Comparison of ENCODE assay signal across 11 cellular contexts in genomic region chr11:134275188-134275533, GRCh38. TPM values are rescaled to one million over a fixed set of nuclear protein-coding genes. Genes with fewer than 3 reads are reported as not detected.
A peak's percentile ranks its signal among the peaks of the same experiment; 100 is the strongest.
DNase-seq lines count a peak whose midpoint lies in the region; ATAC-seq, FAIRE-seq and TF ChIP-seq lines count a peak whose summit lies in the region.
"Had no signal": no experiment of that assay in that cellular context is flagged by ENCODE, and none has a peak within 500 bp of the region (broad histone marks: within the 10 kb centered on the region; RNA-seq: fewer than 3 reads in every experiment).

No MANE protein-coding gene starts in this region.

- no peak overlapping the region for H2AFZ ChIP-seq in GM12878 (ENCODE audit: control insufficient read depth, low read depth, low read length)

- no peak for DNase-seq in HAP-1 (ENCODE audit: low spot score in 2 of 2)
- no peak for DNase-seq in GM12878 (ENCODE audit: low read depth, low spot score)

- H4K20me1 ChIP-seq in BLaER1 treated with 17β-estradiol and CSF1 and Interleukin-3, amounts not matched to agents 10 nM and 100 nM = peaks cover 0 to 45% (median 31%) of the 10 kb centered on the region in 11 experiments; a peak in 18 of 22 replicates
- no peaks in the 10 kb centered on the region for H4K20me1 ChIP-seq in GM12878 (ENCODE audit: control insufficient read depth, insufficient read depth)

- SMC1A ChIA-PET in GM12878 (lab: Charles Lee; ENCODE audit: uncharacterized antibody, unreplicated experiment) = no interaction called here

- intact Hi-C loops in GM12878 (cut with micrococcal nuclease; ENCODE audit: unreplicated experiment) = no loop called here

- in situ Hi-C loops in HAP-1 (cut with MboI; ENCODE audit: low sequenced_read_pairs) (no loop called here), GM12878 (cut with MboI) (no loop called here)

- CTCF ChIA-PET in GM12878 (lab: Yijun Ruan, JAX) = interaction anchor here (0.6 kb wide), 1 partner anchor 67 kb away, joined by 3 read pairs; no protein-coding TSS in a partner anchor

- H3K4me3 ChIP-seq in BLaER1 treated with 17β-estradiol and CSF1 and Interleukin-3, amounts not matched to agents 10 nM and 100 nM = peak overlapping the region in 3 of 10 experiments; percentile 55 to 64 (median 61); a peak in 4 of 20 replicates
- H3K4me3 ChIP-seq in HAP-1 (peak overlapping the region; percentile 53), GM12878 (peak overlapping the region; percentile 33; the same call in 1 of the 2 replicates), mononuclear cell (ENCODE audit: low read length) (peak overlapping the region; percentile 49)

- peaks cover 22 to 46% (median 32%) of the 10 kb centered on the region in 10 experiments for H3K4me1 ChIP-seq in BLaER1 treated with 17β-estradiol and CSF1 and Interleukin-3, amounts not matched to agents 10 nM and 100 nM
- H3K4me1 ChIP-seq in HAP-1 (peaks cover 22% of the 10 kb centered on the region), GM12878 (ENCODE audit: control insufficient read depth, insufficient read depth, low read length) (peaks cover 6% of the 10 kb centered on the region), mononuclear cell (ENCODE audit: insufficient read depth, low read length) (peaks cover 29% of the 10 kb centered on the region)

- peaks cover 84 to 97% (median 86%) of the 10 kb centered on the region in 11 experiments for H3K27me3 ChIP-seq in BLaER1 treated with 17β-estradiol and CSF1 and Interleukin-3, amounts not matched to agents 10 nM and 100 nM
- H3K27me3 ChIP-seq in HAP-1 (ENCODE audit: low read depth) (no peaks in the 10 kb centered on the region), GM12878 (replicated peaks in 1 of 2; ENCODE audit: control insufficient read depth in 2 of 2, insufficient read depth in 2 of 2, low read length in 1 of 2) (peaks cover 10 to 25% of the 10 kb centered on the region in 2 experiments), mononuclear cell (ENCODE audit: insufficient read depth, low read length) (peaks cover 86% of the 10 kb centered on the region)

- no peak overlapping the region for H3K27ac ChIP-seq in BLaER1 treated with 17β-estradiol and CSF1 and Interleukin-3, amounts not matched to agents 10 nM and 100 nM
- no peak overlapping the region for H3K27ac ChIP-seq in GM12878 (ENCODE audit: control insufficient read depth, insufficient read depth)

- WGBS in GM12878 (ENCODE audit: insufficient coverage, insufficient replicate concordance, low lambda C conversion rate, missing lambda C conversion rate) = 19% methylated on average over 5 of the region's 5 CpGs

- no peak for ATAC-seq in GM12878
- ATAC-seq in HG02623 (IDR thresholded peaks at IDR 0.05; ENCODE audit: unreplicated experiment) = no peak
- no peak for ATAC-seq in GM21619 (IDR thresholded peaks at IDR 0.05; ENCODE audit: unreplicated experiment)
- ATAC-seq in GM21447 (IDR thresholded peaks at IDR 0.05; ENCODE audit: unreplicated experiment) = no peak
- no peak for ATAC-seq in GM18873 (IDR thresholded peaks at IDR 0.05; ENCODE audit: low FRiP score, unreplicated experiment)

- 0 out of 22 replicates have a peak, but pooled peaks cover 0 to 3% (median 0%) of the 10 kb centered on the region in 11 experiments for H3K36me3 ChIP-seq in BLaER1 treated with 17β-estradiol and CSF1 and Interleukin-3, amounts not matched to agents 10 nM and 100 nM
- H3K36me3 ChIP-seq in HAP-1 (replicated peaks) = no peaks in the 10 kb centered on the region
- H3K36me3 ChIP-seq in GM12878 (ENCODE audit: control insufficient read depth in 2 of 2, insufficient read depth in 2 of 2, low read length in 1 of 2) = no peaks in the 10 kb centered on the region
- H3K36me3 ChIP-seq: vagina had no signal

- no peak overlapping the region for H3K9ac ChIP-seq in BLaER1 treated with 17β-estradiol and CSF1 and Interleukin-3, amounts not matched to agents 10 nM and 100 nM
- no peak overlapping the region for H3K9ac ChIP-seq in GM12878 (ENCODE audit: control insufficient read depth, insufficient read depth, low read length)

- no peak for TF ChIP-seq CTCF in GM12878 (IDR thresholded peaks at IDR 0.05 in 2 of 3, conservative IDR thresholded peaks at IDR 0.05 in 1 of 3; ENCODE audit: control insufficient read depth in 2 of 3, extremely low read depth in 1 of 3, insufficient read depth in 1 of 3, low read depth in 3 of 3, low read length in 3 of 3)

- RAD21 ChIA-PET in GM12878 (lab: Charles Lee; ENCODE audit: unreplicated experiment) = no interaction called here

- H3K79me2 ChIP-seq in GM12878 (ENCODE audit: control insufficient read depth, insufficient read depth, low read length) = no peaks in the 10 kb centered on the region

- BruUV-seq in GM12878 (replicated peaks; lab: Mats Ljungman, UMichigan) = no TSS peak

- POLR2A ChIA-PET in GM12878 (lab: Charles Lee) = no interaction called here

- FAIRE-seq in GM12878 (lab: Jason Lieb, UNC) = no peak
- FAIRE-seq: HTR-8/SVneo had no signal

- no peak for TF ChIP-seq RAD21 in GM12878 (IDR thresholded peaks at IDR 0.05; ENCODE audit: insufficient read depth, low read depth, low read length)

- peaks cover 6 to 13% (median 7%) of the 10 kb centered on the region in 11 experiments; a peak in 19 of 22 replicates for H3K9me3 ChIP-seq in BLaER1 treated with 17β-estradiol and CSF1 and Interleukin-3, amounts not matched to agents 10 nM and 100 nM (replicated peaks in 1 of 11)
- H3K9me3 ChIP-seq in HAP-1 (no peaks in the 10 kb centered on the region), GM12878 (replicated peaks; ENCODE audit: control insufficient read depth, insufficient read depth, low read length) (no peaks in the 10 kb centered on the region; the same call in 2 of the 3 replicates), mononuclear cell (ENCODE audit: low read depth, low read length) (no peaks in the 10 kb centered on the region)
- H3K9me3 ChIP-seq: vagina had no signal

- no peak for TF ChIP-seq POLR2A in GM12878 (IDR thresholded peaks at IDR 0.05; ENCODE audit: low read depth, low read length)

- peak overlapping the region; percentile 89 to 98 (median 95); a peak in 16 of 22 replicates for H3K4me2 ChIP-seq in BLaER1 treated with 17β-estradiol and CSF1 and Interleukin-3, amounts not matched to agents 10 nM and 100 nM
- peak overlapping the region; percentile 81 for H3K4me2 ChIP-seq in GM12878 (ENCODE audit: control insufficient read depth, insufficient read depth)

- TF ChIP-seq EP300 in GM12878 (IDR thresholded peaks at IDR 0.05; ENCODE audit: borderline replicate concordance in 1 of 2, control insufficient read depth in 1 of 2, low read depth in 2 of 2, low read length in 2 of 2) = no peak

RNA-seq across cellular contexts. Expression of gene GLB1L3, which starts 1.0 kb away (rescaled TPM):
- total RNA-seq in GM12878 (2013; cell fraction: nucleolus; rRNA removed) = 0.12 and 0.17 TPM in 2 replicates
- total RNA-seq in GM12878 (2014; rRNA removed) (0.90 and 1.3 TPM in 2 replicates), GM12878 (2014; rRNA removed; fragmentation: Illumina TruSeq; extraction: Trizol) (0.94 and 1.1 TPM in 2 replicates), GM12878 (2021) (1.3 and 1.9 TPM in 2 replicates), mononuclear cell (0.52 TPM)
- polyA plus RNA-seq in GM12878 (2011; ENCODE audit: low read depth) = 0.47 TPM
- polyA plus RNA-seq in GM12878 (2011; rRNA removed) (not detected in 2 replicates), GM12878 (2014; fragmentation: Illumina TruSeq; extraction: Trizol) (0.90 and 1.9 TPM in 2 replicates), GM12878 (2014; fragmentation: Nextera tagmentation; extraction: Ambion mirVana) (under 1 TPM; 0.53 to 0.63 TPM), GM12878 (2014; rRNA removed) (1.9 and 2.0 TPM in 2 replicates), GM12878 (2016; fragmentation: Nextera tagmentation; extraction: Ambion mirVana) (1 to 10 TPM; 2.5 to 2.9 TPM)
- not detected in 2 replicates for polyA plus RNA-seq in GM12878 (2011; cell fraction: cytosol; rRNA removed)
- not detected in 2 replicates for polyA plus RNA-seq in GM12878 (2011; cell fraction: nucleus; rRNA removed)
- 0.21 and 0.35 TPM in 2 replicates for polyA plus RNA-seq in GM12878 (2012)
- polyA minus RNA-seq in GM12878 (2011; rRNA and poly(A)+ RNA removed) = not detected in 2 replicates
- not detected in 2 replicates for polyA minus RNA-seq in GM12878 (2011; cell fraction: cytosol; rRNA and poly(A)+ RNA removed)
- polyA minus RNA-seq in GM12878 (2011; cell fraction: nucleus; rRNA and poly(A)+ RNA removed) = not detected in 2 replicates
- total RNA-seq: aorta had no signal
- polyA plus RNA-seq: aorta had no signal

RNA-seq across cellular contexts. Expression of gene ACAD8, which starts 21.8 kb away (rescaled TPM):
- 44.7 and 48.6 TPM in 2 replicates for total RNA-seq in GM12878 (2013; cell fraction: nucleolus; rRNA removed)
- total RNA-seq in GM12878 (2014; rRNA removed) (22.7 and 23.4 TPM in 2 replicates), GM12878 (2014; rRNA removed; fragmentation: Illumina TruSeq; extraction: Trizol) (15.7 and 17.2 TPM in 2 replicates), GM12878 (2021) (19.5 and 19.9 TPM in 2 replicates), mononuclear cell (10.0 TPM)
- polyA plus RNA-seq in GM12878 (2011; ENCODE audit: low read depth) = 10.6 TPM
- polyA plus RNA-seq in GM12878 (2011; rRNA removed) (22.0 and 24.7 TPM in 2 replicates), GM12878 (2014; fragmentation: Illumina TruSeq; extraction: Trizol) (20.9 and 25.0 TPM in 2 replicates), GM12878 (2014; fragmentation: Nextera tagmentation; extraction: Ambion mirVana) (10 to 100 TPM in 1 of 2 experiments, 1 to 10 TPM in 1; 9.9 to 12.8 TPM), GM12878 (2014; rRNA removed) (25.3 and 28.8 TPM in 2 replicates), GM12878 (2016; fragmentation: Nextera tagmentation; extraction: Ambion mirVana) (10 to 100 TPM; 31.3 to 34.8 TPM)
- polyA plus RNA-seq in GM12878 (2011; cell fraction: cytosol; rRNA removed) = 20.2 and 22.7 TPM in 2 replicates
- polyA plus RNA-seq in GM12878 (2011; cell fraction: nucleus; rRNA removed) = 92.8 and 96.6 TPM in 2 replicates
- polyA plus RNA-seq in GM12878 (2012) = 13.2 and 15.5 TPM in 2 replicates
- polyA minus RNA-seq in GM12878 (2011; rRNA and poly(A)+ RNA removed) = 12.7 and 16.2 TPM in 2 replicates
- polyA minus RNA-seq in GM12878 (2011; cell fraction: cytosol; rRNA and poly(A)+ RNA removed) = 4.1 and 4.9 TPM in 2 replicates
- 20.9 and 26.7 TPM in 2 replicates for polyA minus RNA-seq in GM12878 (2011; cell fraction: nucleus; rRNA and poly(A)+ RNA removed)

RNA-seq across cellular contexts. Expression of gene THYN1, which starts 22.0 kb away (rescaled TPM):
- 32.7 and 34.9 TPM in 2 replicates for total RNA-seq in GM12878 (2013; cell fraction: nucleolus; rRNA removed)
- 64.9 and 70.7 TPM in 2 replicates for total RNA-seq in GM12878 (2014; rRNA removed)
- total RNA-seq in GM12878 (2014; rRNA removed; fragmentation: Illumina TruSeq; extraction: Trizol) = 86.9 and 92.4 TPM in 2 replicates
- 45.7 and 45.9 TPM in 2 replicates for total RNA-seq in GM12878 (2021)
- 56.7 TPM for polyA plus RNA-seq in GM12878 (2011; ENCODE audit: low read depth)
- polyA plus RNA-seq in GM12878 (2011; rRNA removed) = 70.9 and 73.8 TPM in 2 replicates
- polyA plus RNA-seq in GM12878 (2011; cell fraction: cytosol; rRNA removed) = 55.6 and 56.6 TPM in 2 replicates
- 57.5 and 74.9 TPM in 2 replicates for polyA plus RNA-seq in GM12878 (2011; cell fraction: nucleus; rRNA removed)
- 47.8 and 49.2 TPM in 2 replicates for polyA plus RNA-seq in GM12878 (2012)
- polyA plus RNA-seq in GM12878 (2014; fragmentation: Illumina TruSeq; extraction: Trizol) = 100 and 112 TPM in 2 replicates
- 100 to 1,000 TPM; 212 to 221 TPM for polyA plus RNA-seq in GM12878 (2014; fragmentation: Nextera tagmentation; extraction: Ambion mirVana)
- 61.2 and 67.0 TPM in 2 replicates for polyA plus RNA-seq in GM12878 (2014; rRNA removed)
- polyA plus RNA-seq in GM12878 (2016; fragmentation: Nextera tagmentation; extraction: Ambion mirVana) = 100 to 1,000 TPM; 127 to 132 TPM
- polyA minus RNA-seq in GM12878 (2011; rRNA and poly(A)+ RNA removed) = 48.3 and 50.3 TPM in 2 replicates
- 13.5 and 25.5 TPM in 2 replicates for polyA minus RNA-seq in GM12878 (2011; cell fraction: cytosol; rRNA and poly(A)+ RNA removed)
- polyA minus RNA-seq in GM12878 (2011; cell fraction: nucleus; rRNA and poly(A)+ RNA removed) = 16.1 and 17.3 TPM in 2 replicates
- total RNA-seq in mononuclear cell = 22.5 TPM

RNA-seq across cellular contexts. Expression of gene VPS26B, which starts 50.7 kb away (rescaled TPM):
- 33.4 and 35.0 TPM in 2 replicates for total RNA-seq in GM12878 (2013; cell fraction: nucleolus; rRNA removed)
- total RNA-seq in GM12878 (2014; rRNA removed) (13.6 and 15.9 TPM in 2 replicates), GM12878 (2014; rRNA removed; fragmentation: Illumina TruSeq; extraction: Trizol) (10.0 and 10.1 TPM in 2 replicates), GM12878 (2021) (16.6 and 20.6 TPM in 2 replicates), mononuclear cell (36.5 TPM)
- 9.5 TPM for polyA plus RNA-seq in GM12878 (2011; ENCODE audit: low read depth)
- polyA plus RNA-seq in GM12878 (2011; rRNA removed) (25.1 and 26.9 TPM in 2 replicates), GM12878 (2014; fragmentation: Illumina TruSeq; extraction: Trizol) (15.7 and 16.4 TPM in 2 replicates), GM12878 (2014; fragmentation: Nextera tagmentation; extraction: Ambion mirVana) (1 to 10 TPM; 1.6 to 2.7 TPM), GM12878 (2014; rRNA removed) (13.0 and 16.1 TPM in 2 replicates), GM12878 (2016; fragmentation: Nextera tagmentation; extraction: Ambion mirVana) (10 to 100 TPM in 1 of 2 experiments, 1 to 10 TPM in 1; 3.1 to 14.9 TPM)
- polyA plus RNA-seq in GM12878 (2011; cell fraction: cytosol; rRNA removed) = 21.9 and 24.3 TPM in 2 replicates
- 55.0 and 56.1 TPM in 2 replicates for polyA plus RNA-seq in GM12878 (2011; cell fraction: nucleus; rRNA removed)
- 16.3 and 18.2 TPM in 2 replicates for polyA plus RNA-seq in GM12878 (2012)
- 29.5 and 32.8 TPM in 2 replicates for polyA minus RNA-seq in GM12878 (2011; rRNA and poly(A)+ RNA removed)
- 9.3 and 9.9 TPM in 2 replicates for polyA minus RNA-seq in GM12878 (2011; cell fraction: cytosol; rRNA and poly(A)+ RNA removed)
- polyA minus RNA-seq in GM12878 (2011; cell fraction: nucleus; rRNA and poly(A)+ RNA removed) = 17.3 and 25.4 TPM in 2 replicates

RNA-seq across cellular contexts. Expression of gene NCAPD3, which starts 51.4 kb away (rescaled TPM):
- 128 and 132 TPM in 2 replicates for total RNA-seq in GM12878 (2013; cell fraction: nucleolus; rRNA removed)
- 38.2 and 44.6 TPM in 2 replicates for total RNA-seq in GM12878 (2014; rRNA removed)
- total RNA-seq in GM12878 (2014; rRNA removed; fragmentation: Illumina TruSeq; extraction: Trizol) = 45.9 and 47.1 TPM in 2 replicates
- 54.6 and 56.6 TPM in 2 replicates for total RNA-seq in GM12878 (2021)
- 17.0 TPM for polyA plus RNA-seq in GM12878 (2011; ENCODE audit: low read depth)
- 49.3 and 58.2 TPM in 2 replicates for polyA plus RNA-seq in GM12878 (2011; rRNA removed)
- 47.3 and 55.5 TPM in 2 replicates for polyA plus RNA-seq in GM12878 (2011; cell fraction: cytosol; rRNA removed)
- polyA plus RNA-seq in GM12878 (2011; cell fraction: nucleus; rRNA removed) = 146 and 171 TPM in 2 replicates
- 22.8 and 31.9 TPM in 2 replicates for polyA plus RNA-seq in GM12878 (2012)
- polyA plus RNA-seq in GM12878 (2014; fragmentation: Illumina TruSeq; extraction: Trizol) = 47.9 and 52.5 TPM in 2 replicates
- polyA plus RNA-seq in GM12878 (2014; fragmentation: Nextera tagmentation; extraction: Ambion mirVana) = 10 to 100 TPM; 14.9 to 17.5 TPM
- 45.2 and 51.8 TPM in 2 replicates for polyA plus RNA-seq in GM12878 (2014; rRNA removed)
- 10 to 100 TPM; 48.4 to 51.0 TPM for polyA plus RNA-seq in GM12878 (2016; fragmentation: Nextera tagmentation; extraction: Ambion mirVana)
- polyA minus RNA-seq in GM12878 (2011; rRNA and poly(A)+ RNA removed) = 72.6 and 80.8 TPM in 2 replicates
- polyA minus RNA-seq in GM12878 (2011; cell fraction: cytosol; rRNA and poly(A)+ RNA removed) = 29.9 and 37.0 TPM in 2 replicates
- polyA minus RNA-seq in GM12878 (2011; cell fraction: nucleus; rRNA and poly(A)+ RNA removed) = 64.7 and 112 TPM in 2 replicates
- total RNA-seq in mononuclear cell = 17.0 TPM
